In genomic region chr12:43835264-43835655, GRCh38 we compare ENCODE assay signal across 8 cellular contexts. TPM values are rescaled to one million over a fixed set of nuclear protein-coding genes. Genes with fewer than 3 reads are reported as not detected.
DNase-seq lines count a peak whose midpoint lies in the region; ATAC-seq and TF ChIP-seq lines count a peak whose summit lies in the region.

No MANE protein-coding gene starts in this region.

- H2AFZ ChIP-seq in OCI-LY7 (ENCODE audit: low read length) = peak overlapping the region; percentile 97

- BruUV-seq in OCI-LY7 (replicated peaks; lab: Mats Ljungman, UMichigan) = no TSS peak

- H3K9me2 ChIP-seq in OCI-LY7 (ENCODE audit: insufficient read depth, low read length) = no peaks in the 10 kb centered on the region

- H3K9me3 Mint-ChIP-seq in endodermal cell = no peaks in the 10 kb centered on the region
- no peaks in the 10 kb centered on the region for H3K9me3 Mint-ChIP-seq in natural killer cell treated with Interleukin-12 subunit alpha and Interleukin-12 subunit beta and Interleukin-15 and Interleukin-18, amount 100 ng/mL, for 72 hours

- peaks cover 14% of the 10 kb centered on the region for H3K4me1 ChIP-seq in OCI-LY7 (ENCODE audit: insufficient read depth, low read length, poor library complexity, severe bottlenecking)
- H3K4me1 ChIP-seq in endodermal cell (ENCODE audit: control insufficient read depth, insufficient read depth, low read length) = no peaks in the 10 kb centered on the region

- CTCF ChIA-PET in OCI-LY7 (lab: Charles Lee; ENCODE audit: unreplicated experiment) = interaction anchor here (0.5 to 0.6 kb wide), 2 partner anchors 35 to 59 kb away, joined by 3 to 4 read pairs; no protein-coding TSS in a partner anchor

- H3K27me3 ChIP-seq in H7 (ENCODE audit: control insufficient read depth, insufficient read depth, low read length) (peaks cover 31% of the 10 kb centered on the region), endodermal cell (ENCODE audit: control insufficient read depth, insufficient read depth, low read length, poor library complexity, severe bottlenecking) (peaks cover 31% of the 10 kb centered on the region)

- no peak overlapping the region for H3K9ac ChIP-seq in endodermal cell (ENCODE audit: extremely low read depth, low read length, poor library complexity, severe bottlenecking)

- in situ Hi-C loops in ACHN (cut with HindIII; ENCODE audit: low pct_ligation_motif_present, low pct_unique_long_range_greater_than_20kb, low sequenced_read_pairs) = no loop called here

- WGBS in endodermal cell (ENCODE audit: insufficient coverage in 1 of 2, insufficient read length in 1 of 2), 2 experiments = 56 to 62% methylated on average over 6 of the region's 6 CpGs

- H3K4me1 Mint-ChIP-seq in endodermal cell = peaks cover 3% of the 10 kb centered on the region
- peaks cover 30 to 42% of the 10 kb centered on the region in 2 donors for H3K4me1 Mint-ChIP-seq in natural killer cell treated with Interleukin-12 subunit alpha and Interleukin-12 subunit beta and Interleukin-15 and Interleukin-18, amount 100 ng/mL, for 72 hours (ENCODE audit: low read depth in 2 of 2)

- ATAC-seq in natural killer cell treated with Interleukin-12 subunit alpha and Interleukin-12 subunit beta and Interleukin-15 and Interleukin-18, amount 100 ng/mL, for 72 hours = peak in 1 of 2 donors; percentile 1

- POLR2A ChIA-PET in OCI-LY7 (lab: Charles Lee) = interaction anchor here (0.9 to 5.8 kb wide), 6 partner anchors 10 to 76 kb away, joined by 3 to 42 read pairs (median 4); partner anchors contain the start of genes IRAK4, PUS7L and TWF1

- intact Hi-C loops in OCI-LY7 (cut with micrococcal nuclease; ENCODE audit: unreplicated experiment) = no loop called here

- DNase-seq in Daoy (ENCODE audit: low read depth) (peak; percentile 10), H7 (no peak), OCI-LY7 (ENCODE audit: low spot score) (peak; percentile 3), endodermal cell (no peak), ACHN (no peak), NCI-H774 (lab: John Stamatoyannopoulos, UW) (no peak), 8988T (no peak)
- DNase-seq in natural killer cell treated with Interleukin-12 subunit alpha and Interleukin-12 subunit beta and Interleukin-15 and Interleukin-18, amount 100 ng/mL, for 72 hours (ENCODE audit: low spot score) = no peak

- no peak overlapping the region for H3K27ac Mint-ChIP-seq in endodermal cell
- H3K27ac Mint-ChIP-seq in natural killer cell treated with Interleukin-12 subunit alpha and Interleukin-12 subunit beta and Interleukin-15 and Interleukin-18, amount 100 ng/mL, for 72 hours = peak overlapping the region; percentile 27 to 48

- no peaks in the 10 kb centered on the region for H3K9me3 ChIP-seq in OCI-LY7 (ENCODE audit: low read length)
- no peaks in the 10 kb centered on the region for H3K9me3 ChIP-seq in endodermal cell (ENCODE audit: control insufficient read depth, low read length)

- H3K4me2 ChIP-seq in OCI-LY7 (ENCODE audit: low read length) = peak overlapping the region; percentile 74

- TF ChIP-seq CTCF in OCI-LY7 (conservative IDR thresholded peaks at IDR 0.05; ENCODE audit: low read length) (no peak), endodermal cell (conservative IDR thresholded peaks at IDR 0.05) (no peak)

- H3K79me2 ChIP-seq in OCI-LY7 (ENCODE audit: insufficient read depth, low read depth, low read length) = no peaks in the 10 kb centered on the region

- H4K20me1 ChIP-seq in OCI-LY7 (ENCODE audit: insufficient read depth, low read length) = no peaks in the 10 kb centered on the region

- H3K4me3 ChIP-seq in H7 (ENCODE audit: insufficient read depth, low read depth, low read length) (peak overlapping the region; percentile 70; the same call in 1 of the 2 replicates), OCI-LY7 (ENCODE audit: low read depth, low read length, poor library complexity, severe bottlenecking) (peak overlapping the region; percentile 83), endodermal cell (ENCODE audit: low read length) (peak overlapping the region; percentile 83)

- H3K27me3 Mint-ChIP-seq in endodermal cell (ENCODE audit: insufficient read depth) = peaks cover 38% of the 10 kb centered on the region
- peaks cover 0 to 6% of the 10 kb centered on the region in 2 donors for H3K27me3 Mint-ChIP-seq in natural killer cell treated with Interleukin-12 subunit alpha and Interleukin-12 subunit beta and Interleukin-15 and Interleukin-18, amount 100 ng/mL, for 72 hours

- H3K36me3 Mint-ChIP-seq in endodermal cell (ENCODE audit: low read depth) = no peaks in the 10 kb centered on the region
- H3K36me3 Mint-ChIP-seq in natural killer cell treated with Interleukin-12 subunit alpha and Interleukin-12 subunit beta and Interleukin-15 and Interleukin-18, amount 100 ng/mL, for 72 hours = no peaks in the 10 kb centered on the region

- H3K36me3 ChIP-seq in H7 (replicated peaks; ENCODE audit: control insufficient read depth, insufficient read depth, low read length) (no peaks in the 10 kb centered on the region), OCI-LY7 (ENCODE audit: insufficient read depth, low read length) (no peaks in the 10 kb centered on the region), endodermal cell (ENCODE audit: control insufficient read depth, insufficient read depth, low read length) (no peaks in the 10 kb centered on the region)

- H3K4me3 Mint-ChIP-seq in endodermal cell = peak overlapping the region; percentile 59
- peak overlapping the region; percentile 83 for H3K4me3 Mint-ChIP-seq in natural killer cell treated with Interleukin-12 subunit alpha and Interleukin-12 subunit beta and Interleukin-15 and Interleukin-18, amount 100 ng/mL, for 72 hours

- no peak overlapping the region for H3K27ac ChIP-seq in OCI-LY7 (ENCODE audit: low read depth, low read length, poor library complexity, severe bottlenecking)
- H3K27ac ChIP-seq in endodermal cell (ENCODE audit: low read depth, low read length) = no peak overlapping the region

RNA-seq across cellular contexts. Expression of gene TMEM117, which starts 0.6 kb away (rescaled TPM):
- 2.3 and 3.6 TPM in 2 replicates for total RNA-seq in Daoy (2014; rRNA removed; shearing (Covaris generic))
- 0.52 and 0.90 TPM in 2 replicates for total RNA-seq in H7 (2014; rRNA removed; shearing (Covaris generic))
- total RNA-seq in OCI-LY7 (2014; rRNA removed; shearing (Covaris generic)) = 0.95 and 2.3 TPM in 2 replicates
- total RNA-seq in OCI-LY7 (2022) (6.4 and 7.1 TPM in 2 replicates), endodermal cell (1 to 10 TPM in 1 of 2 donors, under 1 TPM in 1; 0.79 to 1.4 TPM)
- 2.6 TPM for polyA plus RNA-seq in endodermal cell (2013, experiment 1 of 2)
- 3.1 TPM for polyA plus RNA-seq in endodermal cell (2013, experiment 2 of 2)
- 1 to 10 TPM; 2.4 to 5.0 TPM for total RNA-seq in natural killer cell treated with Interleukin-12 subunit alpha and Interleukin-12 subunit beta and Interleukin-15 and Interleukin-18, amount 100 ng/mL, for 72 hours

RNA-seq across cellular contexts. Expression of gene TWF1, which starts 29.1 kb away (rescaled TPM):
- total RNA-seq in Daoy (2014; rRNA removed; shearing (Covaris generic)) = 179 and 202 TPM in 2 replicates
- 37.1 and 55.0 TPM in 2 replicates for total RNA-seq in H7 (2014; rRNA removed; shearing (Covaris generic))
- total RNA-seq in OCI-LY7 (2014; rRNA removed; shearing (Covaris generic)) = 20.6 and 29.4 TPM in 2 replicates
- total RNA-seq in OCI-LY7 (2022) (22.0 and 26.1 TPM in 2 replicates), endodermal cell (10 to 100 TPM; 25.1 to 28.0 TPM)
- polyA plus RNA-seq in endodermal cell (2013, experiment 1 of 2) = 50.2 TPM
- 48.9 TPM for polyA plus RNA-seq in endodermal cell (2013, experiment 2 of 2)
- 10 to 100 TPM; 33.0 to 35.2 TPM for total RNA-seq in natural killer cell treated with Interleukin-12 subunit alpha and Interleukin-12 subunit beta and Interleukin-15 and Interleukin-18, amount 100 ng/mL, for 72 hours

Comparison
In these comparisons a context has a peak if more than half of its experiments do, and no peak if none do; other contexts are left out.
1. DNase-seq: peak in Daoy (single experiment) and OCI-LY7 (single experiment); none in H7 (single experiment), endodermal cell (single experiment), natural killer cell treated with Interleukin-12 subunit alpha and Interleukin-12 subunit beta and Interleukin-15 and Interleukin-18, amount 100 ng/mL, for 72 hours (single experiment), ACHN (single experiment), NCI-H774 (single experiment) and 8988T (single experiment).
2. Peak in every context shown above with its lines, with median percentiles within 50 percentile points of each other: H3K4me3 ChIP-seq.